ENCODE assay signal across 1 cellular context in genomic region chr4:171849823-171850222, GRCh38.
TF ChIP-seq lines count a peak whose summit lies in the region.

No MANE protein-coding gene starts in this region.

TF ChIP-seq in GM23338, 12 proteins besides CTCF, POLR2A, EP300 and RAD21 (continued from another document):
- TF ChIP-seq, protein P1, sequence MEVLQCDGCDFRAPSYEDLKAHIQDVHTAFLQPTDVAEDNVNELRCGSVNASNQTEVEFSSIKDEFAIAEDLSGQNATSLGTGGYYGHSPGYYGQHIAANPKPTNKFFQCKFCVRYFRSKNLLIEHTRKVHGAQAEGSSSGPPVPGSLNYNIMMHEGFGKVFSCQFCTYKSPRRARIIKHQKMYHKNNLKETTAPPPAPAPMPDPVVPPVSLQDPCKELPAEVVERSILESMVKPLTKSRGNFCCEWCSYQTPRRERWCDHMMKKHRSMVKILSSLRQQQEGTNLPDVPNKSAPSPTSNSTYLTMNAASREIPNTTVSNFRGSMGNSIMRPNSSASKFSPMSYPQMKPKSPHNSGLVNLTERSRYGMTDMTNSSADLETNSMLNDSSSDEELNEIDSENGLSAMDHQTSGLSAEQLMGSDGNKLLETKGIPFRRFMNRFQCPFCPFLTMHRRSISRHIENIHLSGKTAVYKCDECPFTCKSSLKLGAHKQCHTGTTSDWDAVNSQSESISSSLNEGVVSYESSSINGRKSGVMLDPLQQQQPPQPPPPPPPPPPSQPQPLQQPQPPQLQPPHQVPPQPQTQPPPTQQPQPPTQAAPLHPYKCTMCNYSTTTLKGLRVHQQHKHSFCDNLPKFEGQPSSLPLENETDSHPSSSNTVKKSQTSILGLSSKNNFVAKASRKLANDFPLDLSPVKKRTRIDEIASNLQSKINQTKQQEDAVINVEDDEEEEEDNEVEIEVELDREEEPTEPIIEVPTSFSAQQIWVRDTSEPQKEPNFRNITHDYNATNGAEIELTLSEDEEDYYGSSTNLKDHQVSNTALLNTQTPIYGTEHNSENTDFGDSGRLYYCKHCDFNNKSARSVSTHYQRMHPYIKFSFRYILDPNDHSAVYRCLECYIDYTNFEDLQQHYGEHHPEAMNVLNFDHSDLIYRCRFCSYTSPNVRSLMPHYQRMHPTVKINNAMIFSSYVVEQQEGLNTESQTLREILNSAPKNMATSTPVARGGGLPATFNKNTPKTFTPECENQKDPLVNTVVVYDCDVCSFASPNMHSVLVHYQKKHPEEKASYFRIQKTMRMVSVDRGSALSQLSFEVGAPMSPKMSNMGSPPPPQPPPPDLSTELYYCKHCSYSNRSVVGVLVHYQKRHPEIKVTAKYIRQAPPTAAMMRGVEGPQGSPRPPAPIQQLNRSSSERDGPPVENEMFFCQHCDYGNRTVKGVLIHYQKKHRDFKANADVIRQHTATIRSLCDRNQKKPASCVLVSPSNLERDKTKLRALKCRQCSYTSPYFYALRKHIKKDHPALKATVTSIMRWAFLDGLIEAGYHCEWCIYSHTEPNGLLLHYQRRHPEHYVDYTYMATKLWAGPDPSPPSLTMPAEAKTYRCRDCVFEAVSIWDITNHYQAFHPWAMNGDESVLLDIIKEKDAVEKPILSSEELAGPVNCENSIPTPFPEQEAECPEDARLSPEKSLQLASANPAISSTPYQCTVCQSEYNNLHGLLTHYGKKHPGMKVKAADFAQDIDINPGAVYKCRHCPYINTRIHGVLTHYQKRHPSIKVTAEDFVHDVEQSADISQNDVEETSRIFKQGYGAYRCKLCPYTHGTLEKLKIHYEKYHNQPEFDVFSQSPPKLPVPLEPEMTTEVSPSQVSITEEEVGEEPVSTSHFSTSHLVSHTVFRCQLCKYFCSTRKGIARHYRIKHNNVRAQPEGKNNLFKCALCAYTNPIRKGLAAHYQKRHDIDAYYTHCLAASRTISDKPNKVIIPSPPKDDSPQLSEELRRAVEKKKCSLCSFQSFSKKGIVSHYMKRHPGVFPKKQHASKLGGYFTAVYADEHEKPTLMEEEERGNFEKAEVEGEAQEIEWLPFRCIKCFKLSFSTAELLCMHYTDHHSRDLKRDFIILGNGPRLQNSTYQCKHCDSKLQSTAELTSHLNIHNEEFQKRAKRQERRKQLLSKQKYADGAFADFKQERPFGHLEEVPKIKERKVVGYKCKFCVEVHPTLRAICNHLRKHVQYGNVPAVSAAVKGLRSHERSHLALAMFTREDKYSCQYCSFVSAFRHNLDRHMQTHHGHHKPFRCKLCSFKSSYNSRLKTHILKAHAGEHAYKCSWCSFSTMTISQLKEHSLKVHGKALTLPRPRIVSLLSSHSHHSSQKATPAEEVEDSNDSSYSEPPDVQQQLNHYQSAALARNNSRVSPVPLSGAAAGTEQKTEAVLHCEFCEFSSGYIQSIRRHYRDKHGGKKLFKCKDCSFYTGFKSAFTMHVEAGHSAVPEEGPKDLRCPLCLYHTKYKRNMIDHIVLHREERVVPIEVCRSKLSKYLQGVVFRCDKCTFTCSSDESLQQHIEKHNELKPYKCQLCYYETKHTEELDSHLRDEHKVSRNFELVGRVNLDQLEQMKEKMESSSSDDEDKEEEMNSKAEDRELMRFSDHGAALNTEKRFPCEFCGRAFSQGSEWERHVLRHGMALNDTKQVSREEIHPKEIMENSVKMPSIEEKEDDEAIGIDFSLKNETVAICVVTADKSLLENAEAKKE (CRISPR knock-in tag; IDR thresholded peaks at IDR 0.05): no peak
TF ChIP-seq in GM23338: peak in this region for 0.
